In genomic region chr14:102504302-102504950, GRCh38 we compare ENCODE assay signal across 1 cellular context.
TF ChIP-seq lines count a peak whose summit lies in the region.

No MANE protein-coding gene starts in this region.

TF ChIP-seq in HepG2, 621 proteins besides CTCF, POLR2A, EP300 and RAD21 (continued from another document):
- TF ChIP-seq, protein P1, sequence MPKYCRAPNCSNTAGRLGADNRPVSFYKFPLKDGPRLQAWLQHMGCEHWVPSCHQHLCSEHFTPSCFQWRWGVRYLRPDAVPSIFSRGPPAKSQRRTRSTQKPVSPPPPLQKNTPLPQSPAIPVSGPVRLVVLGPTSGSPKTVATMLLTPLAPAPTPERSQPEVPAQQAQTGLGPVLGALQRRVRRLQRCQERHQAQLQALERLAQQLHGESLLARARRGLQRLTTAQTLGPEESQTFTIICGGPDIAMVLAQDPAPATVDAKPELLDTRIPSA (CRISPR knock-in tag; IDR thresholded peaks at IDR 0.05; ENCODE audit: borderline replicate concordance), result no peak
- TF ChIP-seq ZNF160 (CRISPR knock-in tag; IDR thresholded peaks at IDR 0.05), result no peak
- peak; percentile 88 for TF ChIP-seq AGO2 (optimal IDR thresholded peaks at IDR 0.05; ENCODE audit: low read depth, low read length)
- peak; percentile 37 for TF ChIP-seq AGO1 (IDR thresholded peaks at IDR 0.05; ENCODE audit: low read depth, low read length, poor library complexity, severe bottlenecking)
- TF ChIP-seq, protein P2, sequence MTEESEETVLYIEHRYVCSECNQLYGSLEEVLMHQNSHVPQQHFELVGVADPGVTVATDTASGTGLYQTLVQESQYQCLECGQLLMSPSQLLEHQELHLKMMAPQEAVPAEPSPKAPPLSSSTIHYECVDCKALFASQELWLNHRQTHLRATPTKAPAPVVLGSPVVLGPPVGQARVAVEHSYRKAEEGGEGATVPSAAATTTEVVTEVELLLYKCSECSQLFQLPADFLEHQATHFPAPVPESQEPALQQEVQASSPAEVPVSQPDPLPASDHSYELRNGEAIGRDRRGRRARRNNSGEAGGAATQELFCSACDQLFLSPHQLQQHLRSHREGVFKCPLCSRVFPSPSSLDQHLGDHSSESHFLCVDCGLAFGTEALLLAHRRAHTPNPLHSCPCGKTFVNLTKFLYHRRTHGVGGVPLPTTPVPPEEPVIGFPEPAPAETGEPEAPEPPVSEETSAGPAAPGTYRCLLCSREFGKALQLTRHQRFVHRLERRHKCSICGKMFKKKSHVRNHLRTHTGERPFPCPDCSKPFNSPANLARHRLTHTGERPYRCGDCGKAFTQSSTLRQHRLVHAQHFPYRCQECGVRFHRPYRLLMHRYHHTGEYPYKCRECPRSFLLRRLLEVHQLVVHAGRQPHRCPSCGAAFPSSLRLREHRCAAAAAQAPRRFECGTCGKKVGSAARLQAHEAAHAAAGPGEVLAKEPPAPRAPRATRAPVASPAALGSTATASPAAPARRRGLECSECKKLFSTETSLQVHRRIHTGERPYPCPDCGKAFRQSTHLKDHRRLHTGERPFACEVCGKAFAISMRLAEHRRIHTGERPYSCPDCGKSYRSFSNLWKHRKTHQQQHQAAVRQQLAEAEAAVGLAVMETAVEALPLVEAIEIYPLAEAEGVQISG (CRISPR knock-in tag; IDR thresholded peaks at IDR 0.05), result no peak
- peak; percentile 74; the same call in 1 of the 2 replicates for TF ChIP-seq ZSCAN25 (CRISPR knock-in tag; IDR thresholded peaks at IDR 0.05)
- TF ChIP-seq PAX8 (CRISPR knock-in tag; IDR thresholded peaks at IDR 0.05; ENCODE audit: borderline replicate concordance), result no peak
- peak; percentile 84; the same call in 1 of the 2 replicates for TF ChIP-seq AKAP8 (CRISPR knock-in tag; IDR thresholded peaks at IDR 0.05)
- no peak; the same call in 1 of the 2 replicates for TF ChIP-seq NRL (CRISPR knock-in tag; IDR thresholded peaks at IDR 0.05; ENCODE audit: borderline replicate concordance)
- TF ChIP-seq ZNF224 (CRISPR knock-in tag; IDR thresholded peaks at IDR 0.05), result no peak
